In genomic region chr9:134026561-134026960, GRCh38 we compare ENCODE assay signal across 2 cellular contexts.
TF ChIP-seq lines count a peak whose summit lies in the region.

No MANE protein-coding gene starts in this region.

TF ChIP-seq in A549, 52 proteins besides CTCF, POLR2A, EP300 and RAD21 (continued from another document):
- TF ChIP-seq BCL3 (IDR thresholded peaks at IDR 0.05), result no peak
- TF ChIP-seq KDM1A (IDR thresholded peaks at IDR 0.05; ENCODE audit: low read depth), result no peak
- TF ChIP-seq HOXA7 (CRISPR knock-in tag; IDR thresholded peaks at IDR 0.05), result no peak
- no peak for TF ChIP-seq TFCP2L1 (CRISPR knock-in tag; IDR thresholded peaks at IDR 0.05)
- TF ChIP-seq, protein P1, sequence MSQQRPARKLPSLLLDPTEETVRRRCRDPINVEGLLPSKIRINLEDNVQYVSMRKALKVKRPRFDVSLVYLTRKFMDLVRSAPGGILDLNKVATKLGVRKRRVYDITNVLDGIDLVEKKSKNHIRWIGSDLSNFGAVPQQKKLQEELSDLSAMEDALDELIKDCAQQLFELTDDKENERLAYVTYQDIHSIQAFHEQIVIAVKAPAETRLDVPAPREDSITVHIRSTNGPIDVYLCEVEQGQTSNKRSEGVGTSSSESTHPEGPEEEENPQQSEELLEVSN (IDR thresholded peaks at IDR 0.05; ENCODE audit: borderline replicate concordance, low read depth), result no peak
- no peak for TF ChIP-seq CHD4 (IDR thresholded peaks at IDR 0.05; ENCODE audit: borderline replicate concordance)
- no peak for TF ChIP-seq MYC (IDR thresholded peaks at IDR 0.05; ENCODE audit: borderline replicate concordance, low read length)
- no peak for TF ChIP-seq SMC3 (IDR thresholded peaks at IDR 0.05)
- TF ChIP-seq, protein P2, sequence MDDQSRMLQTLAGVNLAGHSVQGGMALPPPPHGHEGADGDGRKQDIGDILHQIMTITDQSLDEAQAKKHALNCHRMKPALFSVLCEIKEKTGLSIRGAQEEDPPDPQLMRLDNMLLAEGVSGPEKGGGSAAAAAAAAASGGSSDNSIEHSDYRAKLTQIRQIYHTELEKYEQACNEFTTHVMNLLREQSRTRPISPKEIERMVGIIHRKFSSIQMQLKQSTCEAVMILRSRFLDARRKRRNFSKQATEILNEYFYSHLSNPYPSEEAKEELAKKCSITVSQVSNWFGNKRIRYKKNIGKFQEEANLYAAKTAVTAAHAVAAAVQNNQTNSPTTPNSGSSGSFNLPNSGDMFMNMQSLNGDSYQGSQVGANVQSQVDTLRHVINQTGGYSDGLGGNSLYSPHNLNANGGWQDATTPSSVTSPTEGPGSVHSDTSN (IDR thresholded peaks at IDR 0.05), result no peak
- no peak for TF ChIP-seq CHD2 (IDR thresholded peaks at IDR 0.05; ENCODE audit: low read length, partially characterized antibody)

TF ChIP-seq in HCT116, 20 proteins besides CTCF, POLR2A, EP300 and RAD21 (continued from another document):
- TF ChIP-seq SP1 (IDR thresholded peaks at IDR 0.05; ENCODE audit: low read depth) (no peak), FOSL1 (IDR thresholded peaks at IDR 0.05; ENCODE audit: low read depth) (no peak), CBX3 (IDR thresholded peaks at IDR 0.05; ENCODE audit: low read depth) (no peak), JUND (IDR thresholded peaks at IDR 0.05) (no peak), EGR1 (IDR thresholded peaks at IDR 0.05; ENCODE audit: low read depth) (no peak), CEBPB (IDR thresholded peaks at IDR 0.05; ENCODE audit: low read depth) (no peak), TCF7L2 (IDR thresholded peaks at IDR 0.05; ENCODE audit: borderline replicate concordance, extremely low read depth, insufficient read depth, insufficient read length) (no peak), ATF3 (IDR thresholded peaks at IDR 0.05) (no peak)
- TF ChIP-seq, protein P3, sequence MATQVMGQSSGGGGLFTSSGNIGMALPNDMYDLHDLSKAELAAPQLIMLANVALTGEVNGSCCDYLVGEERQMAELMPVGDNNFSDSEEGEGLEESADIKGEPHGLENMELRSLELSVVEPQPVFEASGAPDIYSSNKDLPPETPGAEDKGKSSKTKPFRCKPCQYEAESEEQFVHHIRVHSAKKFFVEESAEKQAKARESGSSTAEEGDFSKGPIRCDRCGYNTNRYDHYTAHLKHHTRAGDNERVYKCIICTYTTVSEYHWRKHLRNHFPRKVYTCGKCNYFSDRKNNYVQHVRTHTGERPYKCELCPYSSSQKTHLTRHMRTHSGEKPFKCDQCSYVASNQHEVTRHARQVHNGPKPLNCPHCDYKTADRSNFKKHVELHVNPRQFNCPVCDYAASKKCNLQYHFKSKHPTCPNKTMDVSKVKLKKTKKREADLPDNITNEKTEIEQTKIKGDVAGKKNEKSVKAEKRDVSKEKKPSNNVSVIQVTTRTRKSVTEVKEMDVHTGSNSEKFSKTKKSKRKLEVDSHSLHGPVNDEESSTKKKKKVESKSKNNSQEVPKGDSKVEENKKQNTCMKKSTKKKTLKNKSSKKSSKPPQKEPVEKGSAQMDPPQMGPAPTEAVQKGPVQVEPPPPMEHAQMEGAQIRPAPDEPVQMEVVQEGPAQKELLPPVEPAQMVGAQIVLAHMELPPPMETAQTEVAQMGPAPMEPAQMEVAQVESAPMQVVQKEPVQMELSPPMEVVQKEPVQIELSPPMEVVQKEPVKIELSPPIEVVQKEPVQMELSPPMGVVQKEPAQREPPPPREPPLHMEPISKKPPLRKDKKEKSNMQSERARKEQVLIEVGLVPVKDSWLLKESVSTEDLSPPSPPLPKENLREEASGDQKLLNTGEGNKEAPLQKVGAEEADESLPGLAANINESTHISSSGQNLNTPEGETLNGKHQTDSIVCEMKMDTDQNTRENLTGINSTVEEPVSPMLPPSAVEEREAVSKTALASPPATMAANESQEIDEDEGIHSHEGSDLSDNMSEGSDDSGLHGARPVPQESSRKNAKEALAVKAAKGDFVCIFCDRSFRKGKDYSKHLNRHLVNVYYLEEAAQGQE (IDR thresholded peaks at IDR 0.05; ENCODE audit: low read depth), result no peak
